Comparison of ENCODE assay signal across 10 cellular contexts in the genomic region with DNA sequence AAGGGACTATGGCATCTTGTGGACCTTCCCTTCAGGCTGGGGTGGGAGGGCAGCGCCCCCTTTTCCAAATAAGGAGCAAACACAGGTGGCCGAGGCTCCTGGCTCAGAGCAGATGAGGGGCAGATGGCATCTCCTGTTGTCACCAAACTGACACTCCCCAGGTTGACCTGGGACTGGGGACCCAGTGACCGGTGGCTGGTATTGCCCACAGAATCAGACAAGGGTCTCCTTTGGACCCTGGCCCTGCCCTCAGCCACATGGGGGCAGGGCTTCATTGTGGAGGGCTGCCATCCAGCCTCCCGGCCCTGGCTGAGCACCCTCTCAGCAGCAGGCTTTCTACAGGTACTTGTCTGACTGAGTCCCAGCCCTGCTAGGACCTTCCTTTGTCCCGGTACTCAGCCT. TPM values are rescaled to one million over a fixed set of nuclear protein-coding genes. Genes with fewer than 3 reads are reported as not detected.
DNase-seq lines count a peak whose midpoint lies in the region; ATAC-seq and TF ChIP-seq lines count a peak whose summit lies in the region.
"Had no signal": no experiment of that assay in that cellular context is flagged by ENCODE, and none has a peak within 500 bp of the region (broad histone marks: within the 10 kb centered on the region; RNA-seq: fewer than 3 reads in every experiment).

No MANE protein-coding gene starts in this region.

- H3K27ac Mint-ChIP-seq in H9 (no peak overlapping the region), T-helper 17 cell (peak overlapping the region; percentile 91)

- H3K9me3 Mint-ChIP-seq in H9 = no peaks in the 10 kb centered on the region; a peak in 1 of 5 replicates

- no peak overlapping the region for H4K91ac ChIP-seq in H9 (ENCODE audit: insufficient read length, low read depth, low read length)

- ATAC-seq in T-helper 17 cell (no peak), gastroesophageal sphincter (no peak), GM18517 (IDR thresholded peaks at IDR 0.05; ENCODE audit: unreplicated experiment) (no peak), HG02763 (IDR thresholded peaks at IDR 0.05; ENCODE audit: unreplicated experiment) (no peak), HG03571 (IDR thresholded peaks at IDR 0.05; ENCODE audit: unreplicated experiment) (no peak)

- H2AK5ac ChIP-seq in H9 (ENCODE audit: insufficient read length, low read length) = no peak overlapping the region

- TF ChIP-seq EP300 in gastroesophageal sphincter (IDR thresholded peaks at IDR 0.05) = no peak

- H3K36me3 ChIP-seq in gastroesophageal sphincter (no peaks in the 10 kb centered on the region), skeletal muscle tissue (ENCODE audit: control insufficient read depth in 3 of 3, insufficient read depth in 3 of 3, low read length in 3 of 3) (no peaks in the 10 kb centered on the region)
- H3K36me3 ChIP-seq: cardiac muscle cell had no signal

- H3K27ac ChIP-seq in H9 (ENCODE audit: insufficient read length, low read depth, low read length) (no peak overlapping the region), gastroesophageal sphincter (peak overlapping the region in 3 of 4 donors; percentile 76 to 81 (median 78)), skeletal muscle tissue (ENCODE audit: low read depth, low read length) (peak overlapping the region; percentile 47)
- H3K27ac ChIP-seq: cardiac muscle cell had no signal

- no peak overlapping the region for H2BK5ac ChIP-seq in H9 (ENCODE audit: insufficient read length, low read length)

- H3K18ac ChIP-seq in H9 (ENCODE audit: insufficient read length, low read depth, low read length) = no peak overlapping the region

- no peak for TF ChIP-seq POLR2A in gastroesophageal sphincter (IDR thresholded peaks at IDR 0.05)

- H3K79me1 ChIP-seq in H9 (ENCODE audit: insufficient read depth, low read depth, low read length, poor library complexity, severe bottlenecking) = no peaks in the 10 kb centered on the region

- H3K23ac ChIP-seq in H9 (ENCODE audit: insufficient read length, low read depth, low read length) = no peak overlapping the region

- DNase-seq in H9 (no peak), T-helper 17 cell (peak in 1 of 3 donors; percentile 10), amniotic stem cell (lab: John Stamatoyannopoulos, UW) (no peak)
- DNase-seq: NCI-H524 had no signal

- H4K8ac ChIP-seq in H9 (replicated peaks; ENCODE audit: insufficient read length, low read depth, low read length) = no peak overlapping the region

- H2BK12ac ChIP-seq in H9 (ENCODE audit: insufficient read length, low read depth, low read length) = no peak overlapping the region

- no CpG with 5 or more reads among the region's 5 CpGs for WGBS in H9 (ENCODE audit: extremely low coverage, insufficient read length, low lambda C conversion rate)
- WGBS in gastroesophageal sphincter (ENCODE audit: low coverage in 1 of 2), 2 donors = no CpG with 5 or more reads among the region's 5 CpGs

- peak overlapping the region in 1 of 2 donors; percentile 54 for H3K4me3 ChIP-seq in gastroesophageal sphincter
- peak overlapping the region in 2 of 3 donors; percentile 23 to 58 for H3K4me3 ChIP-seq in skeletal muscle tissue (ENCODE audit: low read length in 3 of 3)

- H4K20me1 ChIP-seq in H9 (ENCODE audit: control insufficient read depth, insufficient read depth, insufficient read length) = peaks cover 8% of the 10 kb centered on the region

- no peak overlapping the region for H3T11ph ChIP-seq in H9 (ENCODE audit: low read length)

- peak; percentile 19; the same call in 1 of the 3 replicates for TF ChIP-seq CTCF in H9 (conservative IDR thresholded peaks at IDR 0.05)
- no peak for TF ChIP-seq CTCF in gastroesophageal sphincter (IDR thresholded peaks at IDR 0.05)

- H3K36me3 Mint-ChIP-seq in H9 (ENCODE audit: insufficient read depth in 1 of 3, low read depth in 3 of 3) (no peaks in the 10 kb centered on the region; a peak in 1 of 7 replicates), T-helper 17 cell (ENCODE audit: low read depth) (peaks cover 7% of the 10 kb centered on the region)

- no peak overlapping the region; the same call in 1 of the 2 replicates for H3K14ac ChIP-seq in H9 (ENCODE audit: insufficient read depth, low read length)

- peak overlapping the region; percentile 75 to 79 for H3K4me3 Mint-ChIP-seq in H9
- peak overlapping the region; percentile 100 for H3K4me3 Mint-ChIP-seq in T-helper 17 cell

- H3K27me3 ChIP-seq in H9 (ENCODE audit: insufficient read depth, low read length) = no peaks in the 10 kb centered on the region; the same call in 1 of the 2 replicates
- H3K27me3 ChIP-seq in gastroesophageal sphincter = peaks cover 65% of the 10 kb centered on the region
- peaks cover 41 to 54% (median 52%) of the 10 kb centered on the region in 3 donors for H3K27me3 ChIP-seq in skeletal muscle tissue (ENCODE audit: control insufficient read depth in 3 of 3, insufficient read depth in 3 of 3, low read length in 3 of 3)

- H3K9ac ChIP-seq in H9 (ENCODE audit: extremely low read depth, insufficient read length, low read length) = no peak overlapping the region
- peak overlapping the region in 2 of 3 donors; percentile 16 to 32 for H3K9ac ChIP-seq in skeletal muscle tissue (ENCODE audit: low read depth in 1 of 3, low read length in 3 of 3)

- H2BK15ac ChIP-seq in H9 (ENCODE audit: low read depth, low read length) = no peak overlapping the region

- H3K4me1 Mint-ChIP-seq in H9 (peaks cover 17 to 26% of the 10 kb centered on the region in 2 experiments), T-helper 17 cell (peaks cover 19% of the 10 kb centered on the region)

- no peak overlapping the region for H2AFZ ChIP-seq in H9 (ENCODE audit: low read length)

- no peaks in the 10 kb centered on the region for H3K9me3 ChIP-seq in H9 (ENCODE audit: control insufficient read depth, low read depth, low read length)
- no peaks in the 10 kb centered on the region for H3K9me3 ChIP-seq in T-helper 17 cell (ENCODE audit: control insufficient read depth, low read length, poor library complexity, severe bottlenecking)
- H3K9me3 ChIP-seq in gastroesophageal sphincter = no peaks in the 10 kb centered on the region
- H3K9me3 ChIP-seq in skeletal muscle tissue (ENCODE audit: control insufficient read depth in 3 of 3, low read length in 3 of 3) = no peaks in the 10 kb centered on the region

- peak overlapping the region; percentile 33 for H3K4me2 ChIP-seq in H9 (ENCODE audit: insufficient read depth, insufficient read length, low read length)

- H3K23me2 ChIP-seq in H9 (ENCODE audit: insufficient read length, low read depth, low read length, poor library complexity, severe bottlenecking) = peaks cover 10% of the 10 kb centered on the region

- no peak overlapping the region for H3K4ac ChIP-seq in H9 (ENCODE audit: low read depth, low read length)

- H3K27me3 Mint-ChIP-seq in H9 (ENCODE audit: low read depth) (peaks cover 20% of the 10 kb centered on the region), T-helper 17 cell (no peaks in the 10 kb centered on the region)

- H3K79me2 ChIP-seq in H9 (ENCODE audit: insufficient read depth, low read length) = no peaks in the 10 kb centered on the region; the same call in 1 of the 2 replicates

- H3K4me1 ChIP-seq in H9 (ENCODE audit: insufficient read depth, low read length) (peaks cover 2% of the 10 kb centered on the region; the same call in 1 of the 2 replicates), gastroesophageal sphincter (peaks cover 0 to 25% (median 4%) of the 10 kb centered on the region in 3 donors), skeletal muscle tissue (ENCODE audit: control insufficient read depth in 3 of 3, insufficient read depth in 3 of 3, low read length in 3 of 3) (peaks cover 4 to 8% (median 5%) of the 10 kb centered on the region in 3 donors)

- H4K5ac ChIP-seq in H9 (ENCODE audit: insufficient read length, low read depth, low read length) = no peak overlapping the region

- no peak overlapping the region for H3K56ac ChIP-seq in H9 (ENCODE audit: insufficient read length, low read depth, low read length)

- no peak overlapping the region for H2BK20ac ChIP-seq in H9 (ENCODE audit: low read depth, low read length, poor library complexity, severe bottlenecking)

- H2BK120ac ChIP-seq in H9 (ENCODE audit: low read depth, low read length, poor library complexity, severe bottlenecking) = no peak overlapping the region

RNA-seq across cellular contexts. Expression of a gene that starts 0.8 kb away (rescaled TPM):
- total RNA-seq in H9 (2021) = 85.7 and 89.7 TPM in 2 replicates
- 100 to 1,000 TPM; 353 to 409 TPM for total RNA-seq in T-helper 17 cell
- total RNA-seq in gastroesophageal sphincter = 10 to 100 TPM; 37.4 to 49.5 (median 44.8) TPM
- total RNA-seq in skeletal muscle tissue = 5.7 TPM

RNA-seq across cellular contexts. Expression of a gene that starts 21.6 kb away (rescaled TPM):
- 41.7 and 43.8 TPM in 2 replicates for total RNA-seq in H9 (2021)
- not detected for total RNA-seq in T-helper 17 cell
- 10 to 100 TPM in 1 of 4 donors, 1 to 10 TPM in 2, under 1 TPM in 1; 0.67 to 14.3 (median 2.3) TPM for total RNA-seq in gastroesophageal sphincter
- total RNA-seq in skeletal muscle tissue = 1.0 TPM

RNA-seq across cellular contexts. Expression of a gene that starts 26.2 kb away (rescaled TPM):
- 12.3 and 13.1 TPM in 2 replicates for total RNA-seq in H9 (2021)
- 100 to 1,000 TPM; 131 to 165 TPM for total RNA-seq in T-helper 17 cell
- total RNA-seq in gastroesophageal sphincter = under 1 TPM in 3 of 4 donors, not detected in 1; 0.22 to 0.94 (median 0.47) TPM
- not detected for total RNA-seq in skeletal muscle tissue

RNA-seq across cellular contexts. Expression of a gene that starts 34.4 kb away (rescaled TPM):
- total RNA-seq in H9 (2021) (53.4 and 55.3 TPM in 2 replicates), T-helper 17 cell (10 to 100 TPM; 21.8 to 24.5 TPM), gastroesophageal sphincter (10 to 100 TPM; 23.4 to 55.9 (median 43.1) TPM), skeletal muscle tissue (21.4 TPM)

RNA-seq across cellular contexts. Expression of a gene that starts 46.3 kb away (rescaled TPM):
- 101 and 105 TPM in 2 replicates for total RNA-seq in H9 (2021)
- 1 to 10 TPM; 6.0 to 8.6 TPM for total RNA-seq in T-helper 17 cell
- total RNA-seq in gastroesophageal sphincter = 10 to 100 TPM in 1 of 4 donors, 1 to 10 TPM in 3; 3.2 to 10.6 (median 4.8) TPM
- total RNA-seq in skeletal muscle tissue = 5.2 TPM
